Comparison of ENCODE assay signal across 8 cellular contexts in genomic region chr3:152309535-152310317, GRCh38. TPM values are rescaled to one million over a fixed set of nuclear protein-coding genes. Genes with fewer than 3 reads are reported as not detected.
DNase-seq lines count a peak whose midpoint lies in the region; ATAC-seq and TF ChIP-seq lines count a peak whose summit lies in the region.

No MANE protein-coding gene starts in this region.

- DNase-seq in activated T-cell treated with anti-CD3 and anti-CD28 coated beads, Interleukin-2, amount 50 U/mL, for 24 hours, result no peak
- no peak for DNase-seq in activated T-cell treated with anti-CD3 and anti-CD28 coated beads, Interleukin-2, amount 50 U/mL, for 1 hour
- DNase-seq in activated CD4-positive, alpha-beta memory T cell treated with anti-CD3 and anti-CD28 coated beads for 36 hours, result no peak
- DNase-seq in glomerular visceral epithelial cell (ENCODE audit: extremely low spot score) (peak; percentile 24), thoracic aorta (ENCODE audit: low spot score) (no peak), left colon (no peak), ovary (no peak), A673 (ENCODE audit: low spot score) (no peak)

- H3K4me1 ChIP-seq in thoracic aorta (ENCODE audit: control insufficient read depth in 1 of 2, low read depth in 2 of 2), result peaks cover 65 to 88% of the 10 kb centered on the region in 2 donors
- H3K4me1 ChIP-seq in ovary (ENCODE audit: insufficient read depth), result peaks cover 3% of the 10 kb centered on the region
- peaks cover 16% of the 10 kb centered on the region for H3K4me1 ChIP-seq in A673 (ENCODE audit: insufficient read depth, low read length, poor library complexity, severe bottlenecking)

- H3K27me3 Mint-ChIP-seq in activated T-cell treated with anti-CD3 and anti-CD28 coated beads, Interleukin-2, amount 50 U/mL, for 24 hours, result no peaks in the 10 kb centered on the region
- no peaks in the 10 kb centered on the region for H3K27me3 Mint-ChIP-seq in activated CD4-positive, alpha-beta memory T cell treated with anti-CD3 and anti-CD28 coated beads for 36 hours

- no peaks in the 10 kb centered on the region for H3K36me3 ChIP-seq in thoracic aorta
- no peaks in the 10 kb centered on the region for H3K36me3 ChIP-seq in ovary
- H3K36me3 ChIP-seq in A673 (ENCODE audit: insufficient read depth, low read length, poor library complexity, severe bottlenecking), result no peaks in the 10 kb centered on the region

- peaks cover 82% of the 10 kb centered on the region for H3K4me1 Mint-ChIP-seq in activated T-cell treated with anti-CD3 and anti-CD28 coated beads, Interleukin-2, amount 50 U/mL, for 24 hours (ENCODE audit: low read depth)
- peaks cover 73% of the 10 kb centered on the region for H3K4me1 Mint-ChIP-seq in activated CD4-positive, alpha-beta memory T cell treated with anti-CD3 and anti-CD28 coated beads for 36 hours (ENCODE audit: low read depth)

- H3K27ac ChIP-seq in thoracic aorta, result peak overlapping the region; percentile 76 to 83
- peak overlapping the region in 1 of 2 donors; percentile 18 for H3K27ac ChIP-seq in ovary
- H3K27ac ChIP-seq in A673 (ENCODE audit: low read depth, low read length, poor library complexity, severe bottlenecking), result no peak overlapping the region

- no peak for TF ChIP-seq POLR2A in ovary (IDR thresholded peaks at IDR 0.05)

- H3K27ac Mint-ChIP-seq in activated T-cell treated with anti-CD3 and anti-CD28 coated beads, Interleukin-2, amount 50 U/mL, for 24 hours, result peak overlapping the region; percentile 82
- H3K27ac Mint-ChIP-seq in activated CD4-positive, alpha-beta memory T cell treated with anti-CD3 and anti-CD28 coated beads for 36 hours, result peak overlapping the region; percentile 65

- no peak for TF ChIP-seq EP300 in ovary (IDR thresholded peaks at IDR 0.05)

- CTCF ChIA-PET in activated CD4-positive, alpha-beta memory T cell treated with anti-CD3 and anti-CD28 coated beads for 36 hours (lab: Charles Lee), result interaction anchor here (0.8 to 1.8 kb wide), 7 partner anchors 9 to 134 kb away, joined by 3 to 9 read pairs (median 3); no protein-coding TSS in a partner anchor
- CTCF ChIA-PET in A673 (lab: Charles Lee), result no interaction called here

- POLR2A ChIA-PET in activated CD4-positive, alpha-beta memory T cell treated with anti-CD3 and anti-CD28 coated beads for 36 hours (lab: Charles Lee), result interaction anchor here (0.8 to 2.2 kb wide), 8 partner anchors 9 to 41 kb away, joined by 3 to 13 read pairs (median 4); partner anchors contain the start of gene MBNL1
- POLR2A ChIA-PET in A673 (lab: Charles Lee; ENCODE audit: low non-redundant PET), result no interaction called here

- H3K4me3 Mint-ChIP-seq in activated T-cell treated with anti-CD3 and anti-CD28 coated beads, Interleukin-2, amount 50 U/mL, for 24 hours, result peak overlapping the region; percentile 20
- no peak overlapping the region for H3K4me3 Mint-ChIP-seq in activated CD4-positive, alpha-beta memory T cell treated with anti-CD3 and anti-CD28 coated beads for 36 hours

- H3K4me3 ChIP-seq in thoracic aorta (peak overlapping the region; percentile 47), ovary (no peak overlapping the region), A673 (ENCODE audit: low read depth, low read length, poor library complexity, severe bottlenecking) (no peak overlapping the region)

- WGBS in ovary, 3 donors, result 16 to 25% (median 24%) methylated on average over 6 of the region's 6 CpGs

- ATAC-seq in thoracic aorta (ENCODE audit: insufficient number of reproducible peaks, low FRiP score, low read depth), result no peak
- ATAC-seq in left colon, result no peak

- TF ChIP-seq CTCF in thoracic aorta (IDR thresholded peaks at IDR 0.05) (no peak), ovary (IDR thresholded peaks at IDR 0.05) (no peak), A673 (conservative IDR thresholded peaks at IDR 0.05; ENCODE audit: low read depth, low read length) (no peak)

- H3K36me3 Mint-ChIP-seq in activated T-cell treated with anti-CD3 and anti-CD28 coated beads, Interleukin-2, amount 50 U/mL, for 24 hours (ENCODE audit: low read depth), result peaks cover 73% of the 10 kb centered on the region
- H3K36me3 Mint-ChIP-seq in activated CD4-positive, alpha-beta memory T cell treated with anti-CD3 and anti-CD28 coated beads for 36 hours, result peaks cover 23% of the 10 kb centered on the region

- H3K9me3 ChIP-seq in thoracic aorta (no peaks in the 10 kb centered on the region), ovary (no peaks in the 10 kb centered on the region), A673 (ENCODE audit: low read depth, low read length, poor library complexity, severe bottlenecking) (no peaks in the 10 kb centered on the region)

- BruUV-seq in A673 (replicated peaks; lab: Mats Ljungman, UMichigan), result no TSS peak

- H3K27me3 ChIP-seq in thoracic aorta (replicated peaks; ENCODE audit: insufficient read depth), result no peaks in the 10 kb centered on the region
- H3K27me3 ChIP-seq in ovary, result no peaks in the 10 kb centered on the region
- H3K27me3 ChIP-seq in A673 (replicated peaks; ENCODE audit: insufficient read depth, low read depth, low read length, poor library complexity), result no peaks in the 10 kb centered on the region

- no peaks in the 10 kb centered on the region for H3K9me3 Mint-ChIP-seq in activated T-cell treated with anti-CD3 and anti-CD28 coated beads, Interleukin-2, amount 50 U/mL, for 24 hours
- H3K9me3 Mint-ChIP-seq in activated CD4-positive, alpha-beta memory T cell treated with anti-CD3 and anti-CD28 coated beads for 36 hours, result no peaks in the 10 kb centered on the region

- intact Hi-C loops in activated CD4-positive, alpha-beta memory T cell treated with anti-CD3 and anti-CD28 coated beads for 36 hours (cut with micrococcal nuclease), result loop anchor here (1.0 kb wide), 4 partner anchors 7 to 14 kb away; no protein-coding TSS in a partner anchor
- intact Hi-C loops in left colon (cut with DNase I, micrococcal nuclease), result no loop called here
- intact Hi-C loops in ovary (cut with DNase I), result no loop called here
- intact Hi-C loops in A673 (cut with micrococcal nuclease; ENCODE audit: unreplicated experiment), result no loop called here

RNA-seq across cellular contexts. Expression of gene MBNL1, which starts 41.0 kb away (rescaled TPM):
- total RNA-seq in activated CD4-positive, alpha-beta memory T cell treated with anti-CD3 and anti-CD28 coated beads for 36 hours, result 100 to 1,000 TPM; 290 to 302 TPM
- 1,000 to 10,000 TPM in 1 of 2 donors, 100 to 1,000 TPM in 1; 783 to 1,062 TPM for total RNA-seq in thoracic aorta
- total RNA-seq in left colon, result 100 to 1,000 TPM; 154 to 183 TPM
- total RNA-seq in ovary, result 100 to 1,000 TPM; 117 to 152 (median 127) TPM
- 10 to 100 TPM; 39.7 to 66.1 TPM for polyA plus RNA-seq in ovary
- total RNA-seq in A673 (2021), result 99.6 and 117 TPM in 2 replicates
